In the genomic region with DNA sequence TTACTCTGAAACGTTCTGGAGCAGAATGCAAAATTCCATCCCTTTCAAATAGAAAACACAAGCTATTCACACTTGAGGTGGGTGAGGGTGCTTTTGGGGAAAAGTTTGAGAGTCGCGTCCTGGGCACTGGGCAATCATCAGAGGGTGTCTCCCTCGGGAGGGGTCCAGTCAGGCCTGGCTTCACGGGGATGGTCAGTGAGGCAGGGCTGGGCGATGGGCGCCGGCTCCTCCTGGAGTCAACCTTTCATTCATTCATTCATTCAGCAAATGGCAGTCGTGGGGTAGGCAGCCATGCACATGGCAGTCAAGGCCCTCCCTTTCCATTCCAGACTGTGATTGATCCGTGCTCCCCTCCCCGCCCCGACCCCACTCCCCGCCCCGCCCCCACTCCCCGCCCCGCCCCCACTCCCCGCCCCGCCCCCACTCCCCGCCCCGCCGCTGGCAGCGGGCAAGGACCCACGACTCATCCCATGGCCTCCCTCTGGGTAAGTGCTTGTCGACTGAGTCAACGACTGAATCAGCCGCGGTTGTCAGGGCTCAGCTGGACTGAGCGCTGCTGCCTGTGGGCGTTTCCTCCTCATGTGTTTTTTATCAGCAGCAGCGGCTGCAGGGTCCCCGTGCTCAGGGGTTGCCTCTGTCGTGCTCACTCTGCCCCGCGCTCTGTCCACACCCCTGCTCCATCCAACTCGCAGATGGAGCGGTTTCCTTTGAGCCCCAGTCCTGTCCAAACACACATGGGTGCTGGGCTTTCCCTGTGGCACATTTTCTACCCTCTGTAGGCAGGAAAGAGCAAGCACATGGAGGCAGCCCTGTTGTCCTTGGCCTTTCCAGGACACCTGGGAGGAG, we compare ENCODE assay signal across 8 cellular contexts.
DNase-seq lines count a peak whose midpoint lies in the region; ATAC-seq lines count a peak whose summit lies in the region.

No MANE protein-coding gene starts in this region.

- peak; percentile 97 for DNase-seq in EL
- DNase-seq in NCI-H510A treated with DMSO at 0.1 percent for 48 hours (lab: John Stamatoyannopoulos, UW) = peak; percentile 65
- peak; percentile 87 for DNase-seq in activated effector memory CD4-positive, alpha-beta T cell treated with anti-CD3 and anti-CD28 coated beads, Interleukin-2, amount 50 U/mL, for 16 hours
- DNase-seq in hepatic stellate cell (ENCODE audit: low spot score) = peak; percentile 99
- DNase-seq in stimulated activated CD4-positive, alpha-beta T cell treated with anti-CD3 and anti-CD28 coated beads, Interleukin-4, amount 100 ng/mL, for 24 hours = peak; percentile 74
- no peak for DNase-seq in cerebellar nuclear complex (lab: John Stamatoyannopoulos, UW)

- ATAC-seq in HG03565 (IDR thresholded peaks at IDR 0.05; ENCODE audit: unreplicated experiment) (no peak), HG03460 (IDR thresholded peaks at IDR 0.05; ENCODE audit: unreplicated experiment) (no peak)

Comparison
In these comparisons a context has a peak if more than half of its experiments do, and no peak if none do; other contexts are left out.
1. DNase-seq: peak in EL (single experiment), NCI-H510A treated with DMSO at 0.1 percent for 48 hours (single experiment), activated effector memory CD4-positive, alpha-beta T cell treated with anti-CD3 and anti-CD28 coated beads, Interleukin-2, amount 50 U/mL, for 16 hours (single experiment), hepatic stellate cell (single experiment) and stimulated activated CD4-positive, alpha-beta T cell treated with anti-CD3 and anti-CD28 coated beads, Interleukin-4, amount 100 ng/mL, for 24 hours (single experiment); none in cerebellar nuclear complex (0 of 2).